In genomic region chr3:186888569-186888968, GRCh38 we compare ENCODE assay signal across 20 cellular contexts. TPM values are rescaled to one million over a fixed set of nuclear protein-coding genes. Genes with fewer than 3 reads are reported as not detected.
DNase-seq lines count a peak whose midpoint lies in the region; ATAC-seq and TF ChIP-seq lines count a peak whose summit lies in the region.
"Had no signal": no experiment of that assay in that cellular context is flagged by ENCODE, and none has a peak within 500 bp of the region (broad histone marks: within the 10 kb centered on the region; RNA-seq: fewer than 3 reads in every experiment).

No MANE protein-coding gene starts in this region.

- H3K36me3 Mint-ChIP-seq in endodermal cell (ENCODE audit: low read depth) = no peaks in the 10 kb centered on the region
- H3K36me3 Mint-ChIP-seq: activated naive CD8-positive, alpha-beta T cell treated with anti-CD3 and anti-CD28 coated beads for 36 hours had no signal

- H3K4me3 ChIP-seq in RWPE2 (ENCODE audit: severe bottlenecking) (no peak overlapping the region), right cardiac atrium (ENCODE audit: low read length) (no peak overlapping the region), endodermal cell (ENCODE audit: low read length) (no peak overlapping the region), thyroid gland (replicated peaks in 1 of 3) (no peak overlapping the region)
- H3K4me3 ChIP-seq: gastroesophageal sphincter, transverse colon had no signal

- H3K4me1 ChIP-seq in RWPE2 (ENCODE audit: insufficient read depth, poor library complexity, severe bottlenecking) = peaks cover 2% of the 10 kb centered on the region
- H3K4me1 ChIP-seq in right cardiac atrium (ENCODE audit: control insufficient read depth, insufficient read depth, low read length) = no peaks in the 10 kb centered on the region
- H3K4me1 ChIP-seq in endodermal cell (ENCODE audit: control insufficient read depth, insufficient read depth, low read length) = no peaks in the 10 kb centered on the region
- H3K4me1 ChIP-seq in thyroid gland = no peaks in the 10 kb centered on the region
- H3K4me1 ChIP-seq: gastroesophageal sphincter, transverse colon had no signal

- H3K9me3 Mint-ChIP-seq in endodermal cell = peaks cover 2% of the 10 kb centered on the region
- H3K9me3 Mint-ChIP-seq: activated naive CD8-positive, alpha-beta T cell treated with anti-CD3 and anti-CD28 coated beads for 36 hours had no signal

- WGBS in right cardiac atrium = 30% methylated on average over 6 of the region's 6 CpGs
- WGBS in endodermal cell (ENCODE audit: insufficient coverage in 1 of 2, insufficient read length in 1 of 2), 2 experiments = 75 to 84% methylated on average over 2 to 6 of the region's 6 CpGs
- 54 to 72% methylated on average over 6 of the region's 6 CpGs for WGBS in thyroid gland, 2 donors

- H3K4me1 Mint-ChIP-seq in endodermal cell = peaks cover 29% of the 10 kb centered on the region

- peak; percentile 52 for DNase-seq in DMS153 treated with DMSO at 0.1 percent for 48 hours (lab: John Stamatoyannopoulos, UW; ENCODE audit: unreplicated experiment)
- DNase-seq in Kasumi-1 (lab: John Stamatoyannopoulos, UW) = peak; percentile 84 to 85
- no peak for DNase-seq in RWPE2 (ENCODE audit: low spot score)
- DNase-seq in right cardiac atrium = no peak
- DNase-seq in NCI-H748 treated with DMSO at 0.1 percent for 48 hours (lab: John Stamatoyannopoulos, UW) = no peak
- DNase-seq in NCI-H2081 (lab: John Stamatoyannopoulos, UW) = no peak
- DNase-seq in endodermal cell = no peak
- no peak for DNase-seq in thyroid gland
- DNase-seq: activated CD4-positive, CD25-positive, alpha-beta regulatory T cell; activated CD8-positive, alpha-beta memory T cell treated with anti-CD3 and anti-CD28 coated beads, Interleukin-2, amount 50 U/mL, for 4 hours; activated naive CD8-positive, alpha-beta T cell treated with anti-CD3 and anti-CD28 coated beads for 36 hours; BE2C; caudate nucleus; kidney glomerular epithelial cell; MV-4-11; transverse colon had no signal

- H3K9ac ChIP-seq in endodermal cell (ENCODE audit: extremely low read depth, low read length, poor library complexity, severe bottlenecking) = no peak overlapping the region

- intact Hi-C loops in right cardiac atrium (cut with DNase I) (no loop called here), thyroid gland (cut with DNase I) (no loop called here)

- peaks cover 3% of the 10 kb centered on the region for H3K9me3 ChIP-seq in RWPE2 (ENCODE audit: severe bottlenecking)
- H3K9me3 ChIP-seq in right cardiac atrium (ENCODE audit: control insufficient read depth, low read length) = no peaks in the 10 kb centered on the region
- no peaks in the 10 kb centered on the region for H3K9me3 ChIP-seq in endodermal cell (ENCODE audit: control insufficient read depth, low read length)
- H3K9me3 ChIP-seq in thyroid gland = no peaks in the 10 kb centered on the region
- H3K9me3 ChIP-seq: BE2C, gastroesophageal sphincter, transverse colon had no signal

- H3K36me3 ChIP-seq in RWPE2 (ENCODE audit: low read depth) (no peaks in the 10 kb centered on the region), endodermal cell (ENCODE audit: control insufficient read depth, insufficient read depth, low read length) (no peaks in the 10 kb centered on the region), thyroid gland (no peaks in the 10 kb centered on the region)
- H3K36me3 ChIP-seq: BE2C, gastroesophageal sphincter, transverse colon had no signal

- no peak overlapping the region for H3K4me3 Mint-ChIP-seq in endodermal cell
- H3K4me3 Mint-ChIP-seq: activated naive CD8-positive, alpha-beta T cell treated with anti-CD3 and anti-CD28 coated beads for 36 hours had no signal

- TF ChIP-seq POLR2A in thyroid gland (IDR thresholded peaks at IDR 0.05) = no peak

- no peak overlapping the region for H3K27ac ChIP-seq in RWPE2 (ENCODE audit: poor library complexity, severe bottlenecking)
- no peak overlapping the region for H3K27ac ChIP-seq in right cardiac atrium (ENCODE audit: low read length)
- H3K27ac ChIP-seq in endodermal cell (ENCODE audit: low read depth, low read length) = no peak overlapping the region
- no peak overlapping the region for H3K27ac ChIP-seq in thyroid gland
- H3K27ac ChIP-seq: gastroesophageal sphincter, transverse colon had no signal

- no peak for TF ChIP-seq CTCF in RWPE2 (IDR thresholded peaks at IDR 0.05; ENCODE audit: poor library complexity, severe bottlenecking)
- no peak for TF ChIP-seq CTCF in endodermal cell (conservative IDR thresholded peaks at IDR 0.05)
- no peak for TF ChIP-seq CTCF in thyroid gland (IDR thresholded peaks at IDR 0.05)

- peaks cover 2% of the 10 kb centered on the region for H3K27me3 Mint-ChIP-seq in endodermal cell (ENCODE audit: insufficient read depth)
- H3K27me3 Mint-ChIP-seq: activated naive CD8-positive, alpha-beta T cell treated with anti-CD3 and anti-CD28 coated beads for 36 hours; progenitor cell of endocrine pancreas had no signal

- H3K27me3 ChIP-seq in RWPE2 (ENCODE audit: insufficient read depth, poor library complexity, severe bottlenecking) (no peaks in the 10 kb centered on the region), right cardiac atrium (ENCODE audit: control insufficient read depth, insufficient read depth) (no peaks in the 10 kb centered on the region), endodermal cell (ENCODE audit: control insufficient read depth, insufficient read depth, low read length, poor library complexity, severe bottlenecking) (no peaks in the 10 kb centered on the region), thyroid gland (no peaks in the 10 kb centered on the region)
- H3K27me3 ChIP-seq: BE2C, transverse colon had no signal

- ATAC-seq in RWPE2 (ENCODE audit: low read depth) (0 out of 3 replicates have a peak, but pooled peaks have one; percentile 23), right cardiac atrium (peak; percentile 75 to 85)
- ATAC-seq: gastroesophageal sphincter had no signal

- H3K27ac Mint-ChIP-seq in endodermal cell = no peak overlapping the region
- H3K27ac Mint-ChIP-seq: activated naive CD8-positive, alpha-beta T cell treated with anti-CD3 and anti-CD28 coated beads for 36 hours; progenitor cell of endocrine pancreas had no signal

RNA-seq across cellular contexts. Expression of gene ST6GAL1, which starts 41.8 kb away (rescaled TPM):
- 10 to 100 TPM; 63.3 to 69.2 (median 65.7) TPM for total RNA-seq in right cardiac atrium
- polyA plus RNA-seq in right cardiac atrium = 25.2 TPM
- 10 to 100 TPM; 79.3 to 82.4 TPM for total RNA-seq in endodermal cell
- 49.8 TPM for polyA plus RNA-seq in endodermal cell (2013, experiment 1 of 2)
- 50.2 TPM for polyA plus RNA-seq in endodermal cell (2013, experiment 2 of 2)
- total RNA-seq in thyroid gland = 100 to 1,000 TPM in 2 of 4 donors, 10 to 100 TPM in 2; 74.8 to 189 (median 113) TPM

RNA-seq across cellular contexts. Expression of gene ADIPOQ, which starts 46.1 kb away (rescaled TPM):
- total RNA-seq in right cardiac atrium (10 to 100 TPM in 1 of 4 donors, 1 to 10 TPM in 1, under 1 TPM in 2; 0.28 to 24.2 (median 0.73) TPM), endodermal cell (not detected), thyroid gland (10 to 100 TPM in 1 of 4 donors, 1 to 10 TPM in 3; 1.6 to 13.4 (median 5.4) TPM)
- polyA plus RNA-seq in right cardiac atrium = 9.3 TPM
- polyA plus RNA-seq in endodermal cell (2013, experiment 1 of 2) = not detected
- polyA plus RNA-seq in endodermal cell (2013, experiment 2 of 2) = not detected
- total RNA-seq: activated naive CD8-positive, alpha-beta T cell treated with anti-CD3 and anti-CD28 coated beads for 36 hours; HT-29; progenitor cell of endocrine pancreas; SK-MEL-5 had no signal

Comparison
In these comparisons a context has a peak if more than half of its experiments do, and no peak if none do; other contexts are left out.
1. DNase-seq: peak in DMS153 treated with DMSO at 0.1 percent for 48 hours (single experiment) and Kasumi-1 (2 of 2); none in RWPE2 (single experiment), right cardiac atrium (0 of 3), NCI-H748 treated with DMSO at 0.1 percent for 48 hours (single experiment), NCI-H2081 (0 of 2), endodermal cell (single experiment) and thyroid gland (0 of 2).